Comparison of ENCODE assay signal across 8 cellular contexts in the genomic region with DNA sequence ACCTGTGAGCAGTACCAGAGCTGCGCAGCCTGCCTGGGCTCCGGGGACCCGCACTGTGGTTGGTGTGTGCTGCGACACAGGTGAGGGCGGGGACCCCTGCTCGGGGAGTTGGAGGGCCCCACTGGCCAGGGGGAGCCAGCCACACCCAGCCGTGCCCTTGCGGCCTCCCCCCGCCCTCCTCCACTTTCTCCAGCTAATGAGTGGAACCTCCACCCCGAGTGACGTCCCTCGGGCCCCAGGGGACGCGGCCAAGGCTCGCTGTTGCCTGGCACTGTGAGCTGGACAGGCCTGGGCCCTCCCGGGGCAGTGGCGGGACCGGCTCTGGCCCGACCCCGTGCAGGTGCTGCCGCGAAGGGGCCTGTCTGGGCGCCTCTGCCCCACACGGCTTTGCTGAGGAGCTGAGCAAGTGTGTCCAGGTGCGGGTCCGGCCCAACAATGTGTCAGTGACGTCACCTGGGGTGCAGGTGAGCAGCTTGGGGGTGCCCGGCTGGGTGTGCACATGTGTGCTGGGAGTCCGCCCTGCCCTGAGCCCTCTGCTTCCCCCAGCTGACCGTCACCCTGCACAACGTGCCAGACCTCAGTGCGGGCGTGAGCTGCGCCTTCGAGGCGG.
"Had no signal": no experiment of that assay in that cellular context is flagged by ENCODE, and none has a peak within 500 bp of the region (broad histone marks: within the 10 kb centered on the region; RNA-seq: fewer than 3 reads in every experiment).

No MANE protein-coding gene starts in this region.

- H3K4me3 ChIP-seq: GM12878 had no signal

- FAIRE-seq: G401.6, GM12878, GM12891, GM12892, GM18507, GM19239 had no signal

- ATAC-seq: GM12878 had no signal

- DNase-seq: GDM1, GF-D8 had no signal
